Comparison of ENCODE assay signal across 13 cellular contexts in the genomic region with DNA sequence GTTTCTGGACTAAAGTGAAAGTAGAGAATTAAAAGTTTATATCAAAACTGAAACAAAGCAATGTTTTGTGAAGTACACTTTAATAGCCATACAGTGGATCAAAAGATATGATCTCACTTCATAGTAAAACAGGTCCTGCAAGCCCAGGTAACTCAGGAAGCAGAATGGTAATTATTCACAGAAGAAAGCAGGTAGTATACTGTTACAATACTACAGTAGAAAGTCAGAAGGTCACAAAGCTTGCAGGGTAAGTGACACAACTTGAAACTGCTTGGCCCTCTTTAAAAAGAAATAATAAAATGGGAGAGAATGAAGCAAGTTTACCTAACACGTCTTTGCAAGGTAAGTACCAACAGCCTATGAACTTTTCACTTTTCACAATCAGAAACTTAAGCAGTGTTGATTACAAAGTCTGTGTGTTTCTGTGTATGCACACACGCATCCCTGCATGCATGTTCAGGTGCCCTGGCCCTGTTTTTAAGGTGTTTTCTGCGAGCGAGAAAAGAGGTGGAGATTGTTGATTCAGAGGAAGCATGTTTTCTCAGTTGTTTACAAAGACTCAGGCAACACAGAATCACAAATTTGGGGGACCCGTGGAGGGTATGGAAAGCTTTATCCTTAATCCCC. TPM values are rescaled to one million over a fixed set of nuclear protein-coding genes. Genes with fewer than 3 reads are reported as not detected.
A peak's percentile ranks its signal among the peaks of the same experiment; 100 is the strongest.
DNase-seq lines count a peak whose midpoint lies in the region; ATAC-seq, FAIRE-seq and TF ChIP-seq lines count a peak whose summit lies in the region.
"Had no signal": no experiment of that assay in that cellular context is flagged by ENCODE, and none has a peak within 500 bp of the region (broad histone marks: within the 10 kb centered on the region; RNA-seq: fewer than 3 reads in every experiment).

A gene (plus strand): TSS at position 226 of the 627 bp plus-strand sequence.

- dilution Hi-C loops in mammary epithelial cell (cut with HindIII; ENCODE audit: low sequenced_read_pairs) = no loop called here

- H3F3A ChIP-seq in MM.1S (ENCODE audit: insufficient read depth, low read length) = no peaks in the 10 kb centered on the region

- H3K79me2 ChIP-seq in MM.1S (ENCODE audit: low read length) (no peaks in the 10 kb centered on the region), mammary epithelial cell (ENCODE audit: insufficient read depth, low read length) (no peaks in the 10 kb centered on the region)

- intact Hi-C loops in mammary epithelial cell (cut with micrococcal nuclease) (no loop called here), Right ventricle myocardium inferior (cut with DNase I) (no loop called here)

- in situ Hi-C loops in mammary epithelial cell (cut with MboI; ENCODE audit: low sequenced_read_pairs in 2 of 2) = no loop called here

- H3K4me1 ChIP-seq in A549 (peaks cover 13% of the 10 kb centered on the region; the same call in 2 of the 3 replicates), MM.1S (ENCODE audit: low read length) (no peaks in the 10 kb centered on the region), mammary epithelial cell (ENCODE audit: insufficient read depth, low read length) (peaks cover 22% of the 10 kb centered on the region), mucosa of stomach (ENCODE audit: control insufficient read depth, insufficient read depth, low read length) (peaks cover 25% of the 10 kb centered on the region)

- 47% methylated on average over 5 of the region's 5 CpGs for WGBS in A549 (ENCODE audit: missing lambda C conversion rate)
- WGBS in mammary epithelial cell (ENCODE audit: low coverage, missing lambda C conversion rate) = 56% methylated on average over 5 of the region's 5 CpGs

- no peak within 1 kb of the TSS for H3K27ac ChIP-seq in A549
- H3K27ac ChIP-seq in MM.1S (ENCODE audit: low read length) = no peak within 1 kb of the TSS
- no peak within 1 kb of the TSS for H3K27ac ChIP-seq in mammary epithelial cell (ENCODE audit: insufficient read depth, low read depth, low read length)

- no peaks in the 10 kb centered on the region for H3K27me3 ChIP-seq in MM.1S (replicated peaks; ENCODE audit: insufficient read depth, low read length)
- H3K27me3 ChIP-seq in mammary epithelial cell (ENCODE audit: insufficient read depth, low read length) = no peaks in the 10 kb centered on the region
- no peaks in the 10 kb centered on the region for H3K27me3 ChIP-seq in mucosa of stomach (ENCODE audit: control insufficient read depth, insufficient read depth, low read length)

- BruUV-seq in mammary epithelial cell (replicated peaks; lab: Mats Ljungman, UMichigan) = no TSS peak

- H3K4me3 ChIP-seq in A549 (no peak within 1 kb of the TSS), MM.1S (ENCODE audit: low read length) (no peak within 1 kb of the TSS), mammary epithelial cell (replicated peaks in 1 of 3; ENCODE audit: insufficient read depth in 1 of 3, low read depth in 2 of 3, low read length in 3 of 3) (no peak within 1 kb of the TSS), mucosa of stomach (ENCODE audit: low read length) (peak within 1 kb of the TSS; percentile 2)

- TF ChIP-seq RAD21 in A549 (conservative IDR thresholded peaks at IDR 0.05 in 1 of 2, IDR thresholded peaks at IDR 0.05 in 1 of 2) = no peak

- DNase-seq in A549 (ENCODE audit: low read depth in 1 of 2, low spot score in 1 of 2) = no peak
- peak; percentile 20 for DNase-seq in MM.1S
- DNase-seq in mammary epithelial cell = peak; percentile 44
- DNase-seq in 8988T = no peak
- no peak for DNase-seq in Right ventricle myocardium inferior (ENCODE audit: missing footprints)
- DNase-seq: amygdala, NCI-H524 treated with DMSO at 0.1 percent for 48 hours had no signal

- POLR2A ChIA-PET in A549 (lab: Yijun Ruan, JAX) = no interaction called here

- H3K36me3 ChIP-seq in MM.1S (replicated peaks; ENCODE audit: insufficient read depth, low read length) = no peaks in the 10 kb centered on the region
- H3K36me3 ChIP-seq in mammary epithelial cell (ENCODE audit: insufficient read depth, low read length) = no peaks in the 10 kb centered on the region
- H3K36me3 ChIP-seq in mucosa of stomach (ENCODE audit: control insufficient read depth, insufficient read depth, low read length) = no peaks in the 10 kb centered on the region

- H3K9ac ChIP-seq in MM.1S (ENCODE audit: low read length) (no peak within 1 kb of the TSS), mammary epithelial cell (ENCODE audit: insufficient read depth, low read length) (peak within 1 kb of the TSS; percentile 13), mucosa of stomach (ENCODE audit: low read length) (peak within 1 kb of the TSS; percentile 45)

- no peak for TF ChIP-seq POLR2A in A549 (IDR thresholded peaks at IDR 0.05; ENCODE audit: low read length)

- ATAC-seq in A549 (no peak), HG03039 (IDR thresholded peaks at IDR 0.05; ENCODE audit: unreplicated experiment) (no peak), GM19035 (IDR thresholded peaks at IDR 0.05; ENCODE audit: unreplicated experiment) (no peak), Right ventricle myocardium inferior (no peak)
- ATAC-seq: stimulated activated memory B cell treated with anti-CD40 and anti-IgM and Interleukin-4, amounts not matched to agents 10 μg/mL and 1 μg/mL and 100 μg/mL, for 72 hours had no signal

- TF ChIP-seq CTCF in A549 (IDR thresholded peaks at IDR 0.05) = no peak
- no peak for TF ChIP-seq CTCF in MM.1S (IDR thresholded peaks at IDR 0.05; ENCODE audit: low read length)
- no peak for TF ChIP-seq CTCF in mammary epithelial cell (conservative IDR thresholded peaks at IDR 0.05 in 1 of 2, IDR thresholded peaks at IDR 0.05 in 1 of 2; ENCODE audit: extremely low read depth in 1 of 2, insufficient read depth in 1 of 2, low read depth in 1 of 2, low read length in 2 of 2)

- H3K9me3 ChIP-seq in A549 = no peaks in the 10 kb centered on the region
- H3K9me3 ChIP-seq in MM.1S (replicated peaks; ENCODE audit: insufficient read depth, low read length) = no peaks in the 10 kb centered on the region
- no peaks in the 10 kb centered on the region for H3K9me3 ChIP-seq in mammary epithelial cell (replicated peaks; ENCODE audit: insufficient read depth, low read length)
- no peaks in the 10 kb centered on the region for H3K9me3 ChIP-seq in mucosa of stomach (ENCODE audit: control insufficient read depth, low read length)

- H2AFZ ChIP-seq in MM.1S (ENCODE audit: low read length) (no peak within 1 kb of the TSS), mammary epithelial cell (ENCODE audit: low read depth, low read length) (peak within 1 kb of the TSS; percentile 20)

- TF ChIP-seq EP300 in A549 (IDR thresholded peaks at IDR 0.05) = no peak

- H3K4me2 ChIP-seq in A549 (peak within 1 kb of the TSS; percentile 51), MM.1S (ENCODE audit: low read depth, low read length) (peak within 1 kb of the TSS; percentile 8; the same call in 1 of the 2 replicates), mammary epithelial cell (ENCODE audit: insufficient read depth, low read depth, low read length) (no peak within 1 kb of the TSS)

- CTCF ChIA-PET in A549 (lab: Yijun Ruan, JAX) (no interaction called here), mammary epithelial cell (lab: Charles Lee; ENCODE audit: low non-redundant PET) (interaction anchor here (0.6 kb wide), 1 partner anchor 214 kb away, joined by 6 read pairs; no protein-coding TSS in a partner anchor)

- no peaks in the 10 kb centered on the region for H3K9me2 ChIP-seq in MM.1S (replicated peaks; ENCODE audit: insufficient read depth, low read length)

- no peak for FAIRE-seq in A549 (lab: Jason Lieb, UNC)

- H4K20me1 ChIP-seq in MM.1S (ENCODE audit: insufficient read depth, low read length) = no peaks in the 10 kb centered on the region
- H4K20me1 ChIP-seq in mammary epithelial cell (ENCODE audit: insufficient read depth, low read length) = no peaks in the 10 kb centered on the region

TF ChIP-seq in A549, 52 proteins besides CTCF, POLR2A, EP300 and RAD21 (continues in another document):
- TF ChIP-seq, protein P1, sequence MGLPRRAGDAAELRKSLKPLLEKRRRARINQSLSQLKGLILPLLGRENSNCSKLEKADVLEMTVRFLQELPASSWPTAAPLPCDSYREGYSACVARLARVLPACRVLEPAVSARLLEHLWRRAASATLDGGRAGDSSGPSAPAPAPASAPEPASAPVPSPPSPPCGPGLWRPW (IDR thresholded peaks at IDR 0.05) = no peak
- TF ChIP-seq ZFP36 (IDR thresholded peaks at IDR 0.05; ENCODE audit: borderline replicate concordance, partially characterized antibody) (no peak), RFX5 (IDR thresholded peaks at IDR 0.05) (no peak), SMC3 (IDR thresholded peaks at IDR 0.05) (no peak), JUNB (IDR thresholded peaks at IDR 0.05) (no peak), NFE2L2 (conservative IDR thresholded peaks at IDR 0.05; ENCODE audit: low read length) (no peak), CEBPB (IDR thresholded peaks at IDR 0.05) (no peak), FOSB (CRISPR knock-in tag; IDR thresholded peaks at IDR 0.05) (no peak), RCOR1 (IDR thresholded peaks at IDR 0.05; ENCODE audit: low read depth, low read length) (no peak), FOSL2 (IDR thresholded peaks at IDR 0.05) (no peak), FOSL2 (CRISPR knock-in tag; IDR thresholded peaks at IDR 0.05) (no peak), POLR2AphosphoS2 (conservative IDR thresholded peaks at IDR 0.05; ENCODE audit: low read length) (no peak), CBX2 (IDR thresholded peaks at IDR 0.05; ENCODE audit: borderline replicate concordance, low read depth) (no peak)
- TF ChIP-seq, protein P2, sequence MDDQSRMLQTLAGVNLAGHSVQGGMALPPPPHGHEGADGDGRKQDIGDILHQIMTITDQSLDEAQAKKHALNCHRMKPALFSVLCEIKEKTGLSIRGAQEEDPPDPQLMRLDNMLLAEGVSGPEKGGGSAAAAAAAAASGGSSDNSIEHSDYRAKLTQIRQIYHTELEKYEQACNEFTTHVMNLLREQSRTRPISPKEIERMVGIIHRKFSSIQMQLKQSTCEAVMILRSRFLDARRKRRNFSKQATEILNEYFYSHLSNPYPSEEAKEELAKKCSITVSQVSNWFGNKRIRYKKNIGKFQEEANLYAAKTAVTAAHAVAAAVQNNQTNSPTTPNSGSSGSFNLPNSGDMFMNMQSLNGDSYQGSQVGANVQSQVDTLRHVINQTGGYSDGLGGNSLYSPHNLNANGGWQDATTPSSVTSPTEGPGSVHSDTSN (IDR thresholded peaks at IDR 0.05) = no peak

RNA-seq across cellular contexts. Expression of the gene that starts here (rescaled TPM):
- polyA plus RNA-seq in A549 (2011; rRNA removed) (0.09 and 0.13 TPM in 2 replicates), A549 (2017; fragmentation: RNase III; extraction: RNeasy Plus Mini Kit Qiagen cat#74134 plus additional on column Dnase treatment) (0.08 to 0.35 TPM (median 0.28 TPM) in 3 replicates), mammary epithelial cell (0.15 TPM)
- 0.09 TPM in 1 of 2 replicates, not detected in the other for polyA plus RNA-seq in A549 (2012; cell fraction: cytosol; rRNA removed)
- not detected in 2 replicates for polyA plus RNA-seq in A549 (2012; cell fraction: nucleus; rRNA removed)
- polyA minus RNA-seq in A549 (2011; rRNA and poly(A)+ RNA removed) = 0.73 TPM in 1 of 2 replicates, not detected in the other
- total RNA-seq in mammary epithelial cell (1 to 10 TPM in 1 of 2 donors, under 1 TPM in 1; 0.73 to 4.8 TPM), Right ventricle myocardium inferior (5.2 TPM)
- polyA minus RNA-seq in mammary epithelial cell = not detected
- total RNA-seq: activated CD8-positive, alpha-beta memory T cell treated with anti-CD3 and anti-CD28 coated beads for 36 hours; T-helper 2 cell treated with Interferon-gamma antibody and Interleukin-4, amounts not matched to agents 100 ng/mL and 5 ng/mL, for 36 hours had no signal

Comparison
In these comparisons a context has a peak if more than half of its experiments do, and no peak if none do; other contexts are left out.
1. DNase-seq: peak in MM.1S (single experiment) and mammary epithelial cell (single experiment); none in A549 (0 of 2), 8988T (single experiment) and Right ventricle myocardium inferior (single experiment).